8 cellular contexts compared by ENCODE assay signal in the genomic region with DNA sequence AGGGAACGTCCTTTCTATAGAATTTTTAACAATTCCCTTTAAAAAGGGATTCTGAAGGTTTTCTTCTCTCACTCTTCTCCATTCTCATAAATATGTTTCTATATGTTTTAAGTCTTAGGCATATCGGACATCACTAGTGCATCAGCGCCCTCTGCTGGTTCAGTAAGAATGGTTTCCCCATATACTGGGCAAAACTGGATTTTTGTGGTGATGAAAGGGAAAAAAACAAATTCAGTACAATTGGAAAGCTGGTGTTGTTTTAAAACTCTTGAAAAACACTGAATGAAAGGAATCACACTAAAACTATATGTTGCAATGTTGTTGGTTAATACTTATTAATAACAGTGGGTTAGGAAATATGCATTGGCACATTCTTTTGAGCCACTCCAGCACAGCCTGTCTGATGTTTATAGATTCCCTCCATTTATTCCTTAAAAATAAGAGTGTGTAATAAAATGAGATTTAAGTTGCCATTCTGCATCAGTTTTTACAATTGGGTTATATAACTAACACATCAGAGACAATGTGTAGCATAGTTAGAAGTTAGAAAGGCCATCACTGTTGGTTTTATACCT. TPM values are rescaled to one million over a fixed set of nuclear protein-coding genes. Genes with fewer than 3 reads are reported as not detected.
DNase-seq lines count a peak whose midpoint lies in the region; ATAC-seq, FAIRE-seq and TF ChIP-seq lines count a peak whose summit lies in the region.

No MANE protein-coding gene starts in this region.

- TF ChIP-seq POLR2A in upper lobe of left lung (IDR thresholded peaks at IDR 0.05) = no peak

- peak; percentile 75 for DNase-seq in EL
- DNase-seq in LoVo (ENCODE audit: low spot score) = peak; percentile 83
- DNase-seq in RWPE2 (ENCODE audit: low spot score) = peak; percentile 58
- peak; percentile 24 to 38 for DNase-seq in activated T-helper 1 cell treated with anti-CD3 and anti-CD28 coated beads, Interleukin-2, amount 50 U/mL, for 16 hours (ENCODE audit: low read depth in 1 of 2, low spot score in 1 of 2)
- DNase-seq in foreskin keratinocyte = peak in 1 of 2 donors; percentile 40
- DNase-seq in pancreas = peak in 5 of 6 donors; percentile 43 to 69 (median 55)
- DNase-seq in upper lobe of left lung = peak in 1 of 2 donors; percentile 74

- peak; percentile 97 for TF ChIP-seq CTCF in RWPE2 (IDR thresholded peaks at IDR 0.05; ENCODE audit: poor library complexity, severe bottlenecking)
- TF ChIP-seq CTCF in foreskin keratinocyte (conservative IDR thresholded peaks at IDR 0.05) = peak; percentile 91
- TF ChIP-seq CTCF in pancreas (IDR thresholded peaks at IDR 0.05) = peak; percentile 48 to 84 (median 64)
- peak; percentile 56 to 83 (median 74) for TF ChIP-seq CTCF in upper lobe of left lung (IDR thresholded peaks at IDR 0.05)

- H3K27me3 ChIP-seq in RWPE2 (ENCODE audit: insufficient read depth, poor library complexity, severe bottlenecking) = no peaks in the 10 kb centered on the region
- no peaks in the 10 kb centered on the region for H3K27me3 ChIP-seq in foreskin keratinocyte
- H3K27me3 ChIP-seq in pancreas = no peaks in the 10 kb centered on the region
- no peaks in the 10 kb centered on the region for H3K27me3 ChIP-seq in upper lobe of left lung

- no peaks in the 10 kb centered on the region for H3K9me3 ChIP-seq in RWPE2 (ENCODE audit: severe bottlenecking)
- H3K9me3 ChIP-seq in pancreas = no peaks in the 10 kb centered on the region
- no peaks in the 10 kb centered on the region for H3K9me3 ChIP-seq in upper lobe of left lung

- TF ChIP-seq EP300 in upper lobe of left lung (IDR thresholded peaks at IDR 0.05) = no peak

- H3K27ac ChIP-seq in RWPE2 (ENCODE audit: poor library complexity, severe bottlenecking) (no peak overlapping the region), foreskin keratinocyte (no peak overlapping the region), pancreas (no peak overlapping the region), upper lobe of left lung (no peak overlapping the region)

- intact Hi-C loops in pancreas (cut with DNase I) = loop anchor here in 2 of 3 donors (5.0 kb wide), 1 partner anchor 147 kb away; no protein-coding TSS in a partner anchor

- ATAC-seq in GM21737 (IDR thresholded peaks at IDR 0.05; ENCODE audit: unreplicated experiment) (peak; percentile 74), RWPE2 (ENCODE audit: low read depth) (peak; percentile 86), foreskin keratinocyte (peak; percentile 73), pancreas (peak; percentile 50 to 91 (median 85)), upper lobe of left lung (ENCODE audit: low FRiP score in 2 of 2) (peak in 1 of 2 donors; percentile 83)

- H3K4me1 ChIP-seq in RWPE2 (ENCODE audit: insufficient read depth, poor library complexity, severe bottlenecking) (peaks cover 6% of the 10 kb centered on the region), foreskin keratinocyte (no peaks in the 10 kb centered on the region), pancreas (no peaks in the 10 kb centered on the region), upper lobe of left lung (no peaks in the 10 kb centered on the region)

- H3K4me3 ChIP-seq in RWPE2 (ENCODE audit: severe bottlenecking) (no peak overlapping the region), pancreas (no peak overlapping the region), upper lobe of left lung (no peak overlapping the region)

- WGBS in pancreas, 2 donors = 3 to 9% methylated on average over 3 of the region's 3 CpGs
- 4 to 5% methylated on average over 3 of the region's 3 CpGs for WGBS in upper lobe of left lung, 2 donors

- peaks cover 59% of the 10 kb centered on the region for H3K36me3 ChIP-seq in RWPE2 (ENCODE audit: low read depth)
- peaks cover 0 to 7% (median 0%) of the 10 kb centered on the region in 3 donors for H3K36me3 ChIP-seq in pancreas
- H3K36me3 ChIP-seq in upper lobe of left lung = peaks cover 0 to 22% (median 0%) of the 10 kb centered on the region in 4 donors

- FAIRE-seq in pancreas (lab: Jason Lieb, UNC) = peak; percentile 95

RNA-seq across cellular contexts. Expression of a gene that starts 15.8 kb away (rescaled TPM):
- total RNA-seq in foreskin keratinocyte (25.3 and 27.0 TPM in 2 replicates), pancreas (10 to 100 TPM in 1 of 6 donors, 1 to 10 TPM in 5; 3.7 to 13.3 (median 7.0) TPM), upper lobe of left lung (10 to 100 TPM in 5 of 6 donors, 1 to 10 TPM in 1; 8.0 to 21.2 (median 14.6) TPM)
- polyA plus RNA-seq in foreskin keratinocyte (24.0 and 24.8 TPM in 2 replicates), pancreas (1 to 10 TPM; 5.5 to 8.9 TPM)

RNA-seq across cellular contexts. Expression of a gene that starts 16.0 kb away (rescaled TPM):
- 21.0 and 24.5 TPM in 2 replicates for total RNA-seq in foreskin keratinocyte
- 37.2 and 44.4 TPM in 2 replicates for polyA plus RNA-seq in foreskin keratinocyte
- total RNA-seq in pancreas = 10 to 100 TPM in 3 of 6 donors, 1 to 10 TPM in 3; 9.2 to 13.6 (median 10.2) TPM
- polyA plus RNA-seq in pancreas = 10 to 100 TPM in 1 of 2 donors, 1 to 10 TPM in 1; 9.8 to 17.8 TPM
- 10 to 100 TPM in 3 of 6 donors, 1 to 10 TPM in 3; 4.2 to 20.7 (median 13.4) TPM for total RNA-seq in upper lobe of left lung
